ENCODE assay signal across 8 cellular contexts in genomic region chr21:46622226-46622625, GRCh38. TPM values are rescaled to one million over a fixed set of nuclear protein-coding genes. Genes with fewer than 3 reads are reported as not detected.
A peak's percentile ranks its signal among the peaks of the same experiment; 100 is the strongest.
DNase-seq lines count a peak whose midpoint lies in the region; ATAC-seq lines count a peak whose summit lies in the region.

No MANE protein-coding gene starts in this region.

- POLR2A ChIA-PET in activated CD4-positive, alpha-beta memory T cell treated with anti-CD3 and anti-CD28 coated beads for 36 hours (lab: Charles Lee) = interaction anchor here (0.8 kb wide), 1 partner anchor 10 kb away, joined by 3 read pairs; no protein-coding TSS in a partner anchor

- peak overlapping the region; percentile 38 for H3K4me3 Mint-ChIP-seq in activated CD4-positive, alpha-beta memory T cell treated with anti-CD3 and anti-CD28 coated beads for 36 hours

- peaks cover 13% of the 10 kb centered on the region for H3K9me3 Mint-ChIP-seq in activated CD4-positive, alpha-beta memory T cell treated with anti-CD3 and anti-CD28 coated beads for 36 hours

- CTCF ChIA-PET in activated CD4-positive, alpha-beta memory T cell treated with anti-CD3 and anti-CD28 coated beads for 36 hours (lab: Charles Lee) = interaction anchor here (0.9 to 1.7 kb wide), 2 partner anchors 11 to 13 kb away, joined by 3 to 4 read pairs; no protein-coding TSS in a partner anchor

- ATAC-seq in left ventricle myocardium superior (peak; percentile 85), HG02884 (IDR thresholded peaks at IDR 0.05; ENCODE audit: unreplicated experiment) (no peak), HG03469 (IDR thresholded peaks at IDR 0.05; ENCODE audit: unreplicated experiment) (no peak), GM18870 (IDR thresholded peaks at IDR 0.05; ENCODE audit: unreplicated experiment) (no peak)

- H3K4me1 Mint-ChIP-seq in activated CD4-positive, alpha-beta memory T cell treated with anti-CD3 and anti-CD28 coated beads for 36 hours (ENCODE audit: low read depth) = peaks cover 40% of the 10 kb centered on the region

- H3K27ac Mint-ChIP-seq in activated CD4-positive, alpha-beta memory T cell treated with anti-CD3 and anti-CD28 coated beads for 36 hours = peak overlapping the region; percentile 84

- in situ Hi-C loops in KBM-7 (cut with MboI; ENCODE audit: low pct_unique_long_range_greater_than_20kb, low sequenced_read_pairs) = no loop called here

- no peaks in the 10 kb centered on the region for H3K36me3 Mint-ChIP-seq in activated CD4-positive, alpha-beta memory T cell treated with anti-CD3 and anti-CD28 coated beads for 36 hours

- peak; percentile 98 for DNase-seq in KBM-7
- DNase-seq in activated CD4-positive, alpha-beta memory T cell treated with anti-CD3 and anti-CD28 coated beads for 36 hours = peak; percentile 47
- peak; percentile 56 for DNase-seq in left ventricle myocardium superior
- DNase-seq in smooth muscle cell of the brain vasculature (ENCODE audit: low read depth, low spot score) = peak; percentile 93
- no peak for DNase-seq in A172 (ENCODE audit: low spot score)

- intact Hi-C loops in activated CD4-positive, alpha-beta memory T cell treated with anti-CD3 and anti-CD28 coated beads for 36 hours (cut with micrococcal nuclease) = no loop called here
- intact Hi-C loops in left ventricle myocardium superior (cut with micrococcal nuclease) = no loop called here

- H3K27me3 Mint-ChIP-seq in activated CD4-positive, alpha-beta memory T cell treated with anti-CD3 and anti-CD28 coated beads for 36 hours = no peaks in the 10 kb centered on the region

RNA-seq across cellular contexts. Expression of gene PRMT2, which starts 13.2 kb away (rescaled TPM):
- 10 to 100 TPM; 85.4 to 90.7 TPM for total RNA-seq in activated CD4-positive, alpha-beta memory T cell treated with anti-CD3 and anti-CD28 coated beads for 36 hours
- 56.8 TPM for total RNA-seq in left ventricle myocardium superior
- 118 and 130 TPM in 2 replicates for total RNA-seq in A172 (2014; rRNA removed; shearing (Covaris generic))

RNA-seq across cellular contexts. Expression of gene S100B, which starts 17.3 kb away (rescaled TPM):
- total RNA-seq in activated CD4-positive, alpha-beta memory T cell treated with anti-CD3 and anti-CD28 coated beads for 36 hours = not detected
- 3.5 TPM for total RNA-seq in left ventricle myocardium superior
- total RNA-seq in A172 (2014; rRNA removed; shearing (Covaris generic)) = not detected in 2 replicates
